Comparison of ENCODE assay signal across 1 cellular context in genomic region chr9:100222674-100223073, GRCh38.
TF ChIP-seq lines count a peak whose summit lies in the region.

No MANE protein-coding gene starts in this region.

TF ChIP-seq in GM12878, 131 proteins besides CTCF, POLR2A, EP300 and RAD21 (continued from another document):
- TF ChIP-seq ZNF384 (IDR thresholded peaks at IDR 0.05; ENCODE audit: borderline replicate concordance, low read depth, low read length): peak; percentile 91
TF ChIP-seq in GM12878: peak in this region for 2.
